ENCODE assay signal across 17 cellular contexts in the genomic region with DNA sequence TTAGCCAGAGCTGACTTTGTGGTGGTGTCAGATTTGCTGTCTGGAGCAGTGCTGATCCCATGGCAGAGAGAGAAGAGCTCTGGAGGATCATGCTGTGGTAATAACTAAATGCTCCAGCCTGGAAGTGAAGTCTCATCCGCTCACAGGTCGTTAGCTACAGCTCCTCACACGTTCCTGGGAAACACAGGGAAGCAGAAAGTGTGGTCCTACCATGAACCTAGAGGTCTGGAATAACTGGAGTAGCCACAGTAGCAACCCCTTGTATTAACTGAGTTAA. TPM values are rescaled to one million over a fixed set of nuclear protein-coding genes. Genes with fewer than 3 reads are reported as not detected.
DNase-seq lines count a peak whose midpoint lies in the region; ATAC-seq and TF ChIP-seq lines count a peak whose summit lies in the region.
"Had no signal": no experiment of that assay in that cellular context is flagged by ENCODE, and none has a peak within 500 bp of the region (broad histone marks: within the 10 kb centered on the region; RNA-seq: fewer than 3 reads in every experiment).

No MANE protein-coding gene starts in this region.

- H3K4me1 ChIP-seq in PC-9 (replicated peaks; ENCODE audit: insufficient read depth), result peaks cover 22% of the 10 kb centered on the region
- H3K4me1 ChIP-seq in foreskin keratinocyte, result peaks cover 15% of the 10 kb centered on the region

- peaks cover 35% of the 10 kb centered on the region for H3K79me2 ChIP-seq in PC-9 (ENCODE audit: low read depth)

- peaks cover 43% of the 10 kb centered on the region for H3K4me1 Mint-ChIP-seq in chondrocyte (ENCODE audit: low read depth)
- peaks cover 38% of the 10 kb centered on the region for H3K4me1 Mint-ChIP-seq in neural crest cell

- H3F3A ChIP-seq in PC-9 (ENCODE audit: insufficient read depth, low read depth), result peaks cover 28% of the 10 kb centered on the region

- H3K27me3 Mint-ChIP-seq in chondrocyte (ENCODE audit: low read depth) (no peaks in the 10 kb centered on the region), neural crest cell (ENCODE audit: low read depth) (no peaks in the 10 kb centered on the region)
- H3K27me3 Mint-ChIP-seq: activated CD4-positive, alpha-beta memory T cell treated with anti-CD3 and anti-CD28 coated beads, Interleukin-2, amount 10 ng/mL, durations not matched to agents 7 days and 5 days had no signal

- ATAC-seq in foreskin keratinocyte (no peak), HG02885 (IDR thresholded peaks at IDR 0.05; ENCODE audit: poor library complexity, unreplicated experiment) (no peak), GM19328 (IDR thresholded peaks at IDR 0.05; ENCODE audit: unreplicated experiment) (no peak)
- ATAC-seq: left lung, psoas muscle had no signal

- 0 out of 2 replicates have a peak overlapping the region, but pooled peaks have one; percentile 96 for H3K4me2 ChIP-seq in PC-9
- H3K4me2 ChIP-seq: SK-N-SH had no signal

- H3K9me3 Mint-ChIP-seq in chondrocyte (ENCODE audit: low read depth), result peaks cover 5% of the 10 kb centered on the region
- H3K9me3 Mint-ChIP-seq in neural crest cell, result peaks cover 4% of the 10 kb centered on the region

- peaks cover 12% of the 10 kb centered on the region for H3K9me3 ChIP-seq in PC-9 (ENCODE audit: insufficient read depth, low read depth)
- H3K9me3 ChIP-seq: left lung, psoas muscle, SK-N-SH, transverse colon had no signal

- H3K27me3 ChIP-seq in PC-9 (ENCODE audit: insufficient read depth, low read depth) (no peaks in the 10 kb centered on the region), foreskin keratinocyte (no peaks in the 10 kb centered on the region)
- H3K27me3 ChIP-seq: left lung, transverse colon had no signal

- no TSS peak for BruUV-seq in PC-9 (replicated peaks; lab: Mats Ljungman, UMichigan)

- POLR2A ChIA-PET in PC-9 (lab: Charles Lee; ENCODE audit: unreplicated experiment), result no interaction called here

- no peak overlapping the region for H3K4me3 ChIP-seq in PC-9
- H3K4me3 ChIP-seq: left lung, psoas muscle, transverse colon had no signal

- no peaks in the 10 kb centered on the region for H3K9me2 ChIP-seq in PC-9 (ENCODE audit: insufficient read depth)
- H3K9me2 ChIP-seq: SK-N-SH had no signal

- TF ChIP-seq CTCF in PC-9 (conservative IDR thresholded peaks at IDR 0.05) (no peak), chondrocyte (IDR thresholded peaks at IDR 0.05) (no peak), neural crest cell (conservative IDR thresholded peaks at IDR 0.05) (no peak), foreskin keratinocyte (conservative IDR thresholded peaks at IDR 0.05) (no peak)

- peak; percentile 22 for DNase-seq in ELF-1 (ENCODE audit: low read depth, low spot score)
- DNase-seq in PC-9, result no peak
- DNase-seq in chondrocyte (ENCODE audit: low spot score), result no peak
- DNase-seq in neural crest cell (ENCODE audit: low read depth, low spot score), result no peak
- no peak for DNase-seq in foreskin keratinocyte
- DNase-seq in NCI-H1105 (lab: John Stamatoyannopoulos, UW), result no peak
- DNase-seq: activated CD4-positive, alpha-beta memory T cell treated with anti-CD3 and anti-CD28 coated beads, Interleukin-2, amount 10 ng/mL, durations not matched to agents 7 days and 5 days; amniotic stem cell; GOT3; left lung; NCI-H1092 treated with DMSO at 0.1 percent for 48 hours; OCI-M1; psoas muscle; SK-N-SH; transverse colon had no signal

- H2AFZ ChIP-seq in PC-9, result no peak overlapping the region

- intact Hi-C loops in PC-9 (cut with micrococcal nuclease; ENCODE audit: unreplicated experiment), result loop anchor here (5.0 kb wide), 1 partner anchor 132 kb away; no protein-coding TSS in a partner anchor

- peak overlapping the region; percentile 91 for H3K27ac Mint-ChIP-seq in chondrocyte (ENCODE audit: unreplicated experiment)
- H3K27ac Mint-ChIP-seq in neural crest cell (ENCODE audit: unreplicated experiment), result peak overlapping the region; percentile 20
- H3K27ac Mint-ChIP-seq: activated CD4-positive, alpha-beta memory T cell treated with anti-CD3 and anti-CD28 coated beads, Interleukin-2, amount 10 ng/mL, durations not matched to agents 7 days and 5 days had no signal

- CTCF ChIA-PET in PC-9 (lab: Charles Lee), result no interaction called here

- peaks cover 32% of the 10 kb centered on the region for H3K36me3 ChIP-seq in PC-9 (ENCODE audit: low read depth)

- peaks cover 21% of the 10 kb centered on the region for H3K36me3 Mint-ChIP-seq in chondrocyte (ENCODE audit: low read depth)
- H3K36me3 Mint-ChIP-seq in neural crest cell (ENCODE audit: low read depth), result peaks cover 18% of the 10 kb centered on the region

- H3K27ac ChIP-seq in PC-9 (peak overlapping the region; percentile 67), foreskin keratinocyte (no peak overlapping the region)
- H3K27ac ChIP-seq: psoas muscle had no signal

- H4K20me1 ChIP-seq in PC-9 (ENCODE audit: insufficient read depth), result no peaks in the 10 kb centered on the region

- peak overlapping the region; percentile 23 for H3K4me3 Mint-ChIP-seq in chondrocyte (ENCODE audit: unreplicated experiment)
- peak overlapping the region; percentile 83 for H3K4me3 Mint-ChIP-seq in neural crest cell
- H3K4me3 Mint-ChIP-seq: activated CD4-positive, alpha-beta memory T cell treated with anti-CD3 and anti-CD28 coated beads, Interleukin-2, amount 10 ng/mL, durations not matched to agents 7 days and 5 days had no signal

RNA-seq across cellular contexts. Expression of gene HIVEP1, which starts 2.7 kb away (rescaled TPM):
- 24.2 and 32.6 TPM in 2 replicates for total RNA-seq in PC-9 (2021)
- total RNA-seq in chondrocyte, result 34.2 to 49.7 TPM (median 44.6 TPM) in 3 replicates
- 21.5 and 24.0 TPM in 2 replicates for total RNA-seq in neural crest cell
- 19.0 and 23.0 TPM in 2 replicates for total RNA-seq in foreskin keratinocyte
- 5.1 and 5.2 TPM in 2 replicates for polyA plus RNA-seq in foreskin keratinocyte
